ENCODE assay signal across 21 cellular contexts in the genomic region with DNA sequence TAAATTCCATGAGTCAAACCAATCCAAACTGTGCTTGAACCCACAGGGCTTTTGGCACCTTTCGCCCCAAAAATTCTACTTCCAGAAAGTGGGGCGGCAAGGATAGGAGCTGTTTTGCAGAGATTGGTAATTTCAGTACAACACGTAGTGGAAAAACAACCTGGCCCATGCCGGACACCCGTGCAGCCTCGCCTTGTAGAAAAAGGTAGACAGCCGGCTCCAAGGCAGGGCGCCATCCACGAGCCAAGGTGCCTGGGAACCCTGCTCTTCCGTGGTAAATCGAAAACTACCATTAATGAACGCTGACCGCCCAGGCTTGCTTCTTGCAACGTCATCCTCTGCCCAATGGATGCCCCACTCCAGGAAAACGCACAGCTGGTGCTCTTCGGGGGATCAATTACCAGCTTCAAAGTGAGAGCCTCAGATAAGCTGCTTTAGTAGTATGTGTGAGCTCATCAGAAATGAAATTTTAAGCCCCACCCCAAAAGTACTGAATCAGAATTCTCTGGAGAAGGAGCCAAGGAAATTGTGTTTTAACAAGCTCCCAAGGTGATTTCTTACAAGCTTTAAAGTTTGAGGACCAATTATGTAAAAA. TPM values are rescaled to one million over a fixed set of nuclear protein-coding genes. Genes with fewer than 3 reads are reported as not detected.
"Had no signal": no experiment of that assay in that cellular context is flagged by ENCODE, and none has a peak within 500 bp of the region (broad histone marks: within the 10 kb centered on the region; RNA-seq: fewer than 3 reads in every experiment).

No MANE protein-coding gene starts in this region.

- DNase-seq: activated CD4-positive, alpha-beta T cell treated with anti-CD3 and anti-CD28 coated beads for 4 hours; activated CD8-positive, alpha-beta memory T cell treated with anti-CD3 and anti-CD28 coated beads, Interleukin-2, amount 50 U/mL, for 48 hours; activated CD8-positive, alpha-beta T cell treated with anti-CD3 and anti-CD28 coated beads, Interleukin-2, amount 10 ng/mL, durations not matched to agents 7 days and 5 days; activated naive CD8-positive, alpha-beta T cell treated with anti-CD3 and anti-CD28 coated beads, Interleukin-2, amount 10 ng/mL, durations not matched to agents 7 days and 5 days; anterior cingulate cortex; heart left ventricle; mammary epithelial cell; natural killer cell; stimulated activated CD4-positive, alpha-beta T cell treated with anti-CD3 and anti-CD28 coated beads, Interleukin-2, amount 100 ng/mL, for 24 hours; stimulated activated naive B cell treated with anti-CD40 and anti-IgM and Interleukin-4, amounts not matched to agents 10 μg/mL and 1 μg/mL and 100 μg/mL, for 72 hours had no signal

- H3K4me1 ChIP-seq: heart left ventricle, tibial nerve, vagina had no signal

- H3K4me3 ChIP-seq: heart left ventricle, tibial nerve, vagina had no signal

- H3K36me3 ChIP-seq: heart left ventricle, tibial nerve, vagina had no signal

- H3K27me3 ChIP-seq: tibial nerve, vagina had no signal

- ATAC-seq: activated CD8-positive, alpha-beta T cell treated with anti-CD3 and anti-CD28 coated beads, Interleukin-2, amount 10 ng/mL, durations not matched to agents 7 days and 5 days; heart left ventricle; left lobe of liver; natural killer cell; sciatic nerve; stimulated activated naive B cell treated with anti-CD40 and anti-IgM and Interleukin-4, amounts not matched to agents 10 μg/mL and 1 μg/mL and 100 μg/mL, for 72 hours had no signal

- H3K9me3 ChIP-seq: vagina had no signal

- H3K27ac ChIP-seq: heart left ventricle, tibial nerve, vagina, VCaP had no signal

RNA-seq across cellular contexts. Expression of a gene that starts 1.8 kb away (rescaled TPM):
- total RNA-seq: chondrocyte, frontal cortex, heart left ventricle, omental fat pad, pulmonary artery endothelial cell, sciatic nerve, subcutaneous adipose tissue, tibial nerve, vagina had no signal

RNA-seq across cellular contexts. Expression of a gene that starts 5.4 kb away (rescaled TPM):
- total RNA-seq: activated CD8-positive, alpha-beta T cell treated with anti-CD3 and anti-CD28 coated beads, Interleukin-2, amount 10 ng/mL, durations not matched to agents 7 days and 5 days; activated naive CD8-positive, alpha-beta T cell treated with anti-CD3 and anti-CD28 coated beads, Interleukin-2, amount 10 ng/mL, durations not matched to agents 7 days and 5 days; chondrocyte; heart left ventricle; left lobe of liver; mammary epithelial cell; mucosa of gallbladder; natural killer cell; omental fat pad; pulmonary artery endothelial cell; sciatic nerve; subcutaneous adipose tissue; tibial nerve; vagina had no signal

RNA-seq across cellular contexts. Expression of a gene that starts 13.8 kb away (rescaled TPM):
- total RNA-seq: activated CD8-positive, alpha-beta T cell treated with anti-CD3 and anti-CD28 coated beads, Interleukin-2, amount 10 ng/mL, durations not matched to agents 7 days and 5 days; activated naive CD8-positive, alpha-beta T cell treated with anti-CD3 and anti-CD28 coated beads, Interleukin-2, amount 10 ng/mL, durations not matched to agents 7 days and 5 days; chondrocyte; frontal cortex; heart left ventricle; left lobe of liver; mammary epithelial cell; mucosa of gallbladder; natural killer cell; omental fat pad; pulmonary artery endothelial cell; sciatic nerve; subcutaneous adipose tissue; tibial nerve; vagina had no signal

RNA-seq across cellular contexts. Expression of a gene that starts 26.8 kb away (rescaled TPM):
- total RNA-seq: chondrocyte had no signal
